14 cellular contexts compared by ENCODE assay signal in genomic region chr19:2064395-2064787, GRCh38. TPM values are rescaled to one million over a fixed set of nuclear protein-coding genes. Genes with fewer than 3 reads are reported as not detected.
DNase-seq lines count a peak whose midpoint lies in the region; ATAC-seq and TF ChIP-seq lines count a peak whose summit lies in the region.
"Had no signal": no experiment of that assay in that cellular context is flagged by ENCODE, and none has a peak within 500 bp of the region (broad histone marks: within the 10 kb centered on the region; RNA-seq: fewer than 3 reads in every experiment).

No MANE protein-coding gene starts in this region.

- TF ChIP-seq CTCF in OCI-LY1 (IDR thresholded peaks at IDR 0.05; ENCODE audit: low read length) (no peak), colonic mucosa (IDR thresholded peaks at IDR 0.05) (no peak), suprapubic skin (IDR thresholded peaks at IDR 0.05) (no peak)

- TF ChIP-seq POLR2A in suprapubic skin (IDR thresholded peaks at IDR 0.05) = no peak

- no peak overlapping the region for H2AFZ ChIP-seq in OCI-LY1 (ENCODE audit: low read length)

- no peaks in the 10 kb centered on the region for H3F3A ChIP-seq in OCI-LY1 (ENCODE audit: insufficient read depth, low read length)

- ATAC-seq in HG03354 (IDR thresholded peaks at IDR 0.05; ENCODE audit: poor library complexity, severe bottlenecking, unreplicated experiment) (no peak), HG03196 (IDR thresholded peaks at IDR 0.05; ENCODE audit: unreplicated experiment) (no peak)

- H4K20me1 ChIP-seq in OCI-LY1 (ENCODE audit: insufficient read depth, low read length) = no peaks in the 10 kb centered on the region

- H3K9me3 ChIP-seq in OCI-LY1 (ENCODE audit: low read length) (no peaks in the 10 kb centered on the region), colonic mucosa (no peaks in the 10 kb centered on the region), mucosa of stomach (ENCODE audit: control insufficient read depth, low read length) (no peaks in the 10 kb centered on the region), suprapubic skin (no peaks in the 10 kb centered on the region)

- DNase-seq in colonic mucosa = no peak
- peak; percentile 60 to 80 for DNase-seq in suprapubic skin (ENCODE audit: low spot score in 2 of 2)
- DNase-seq in DMS153 treated with DMSO at 0.1 percent for 48 hours (lab: John Stamatoyannopoulos, UW; ENCODE audit: unreplicated experiment) = no peak
- no peak for DNase-seq in NCI-H2227 treated with DMSO at 0.1 percent for 48 hours (lab: John Stamatoyannopoulos, UW)
- DNase-seq: activated CD8-positive, alpha-beta memory T cell treated with anti-CD3 and anti-CD28 coated beads for 24 hours; activated naive CD8-positive, alpha-beta T cell treated with anti-CD3 and anti-CD28 coated beads for 36 hours; COR-L47; Kasumi-1; OCI-M1; stimulated activated CD4-positive, alpha-beta T cell treated with anti-CD3 and anti-CD28 coated beads, Interleukin-12 subunit alpha, Interleukin-12 subunit beta, amount 100 ng/mL, for 4 hours had no signal

- TF ChIP-seq EP300 in suprapubic skin (IDR thresholded peaks at IDR 0.05) = no peak

- intact Hi-C loops in colonic mucosa (cut with DNase I) = no loop called here

- no peaks in the 10 kb centered on the region for H3K27me3 ChIP-seq in OCI-LY1 (ENCODE audit: insufficient read depth, low read length)
- no peaks in the 10 kb centered on the region for H3K27me3 ChIP-seq in colonic mucosa
- H3K27me3 ChIP-seq in mucosa of stomach (ENCODE audit: control insufficient read depth, insufficient read depth, low read length) = no peaks in the 10 kb centered on the region
- no peaks in the 10 kb centered on the region for H3K27me3 ChIP-seq in suprapubic skin

- no peak overlapping the region for H3K9ac ChIP-seq in OCI-LY1 (ENCODE audit: low read length)
- peak overlapping the region in 1 of 2 donors; percentile 7 for H3K9ac ChIP-seq in colonic mucosa (ENCODE audit: low read depth in 2 of 2, low read length in 2 of 2)
- H3K9ac ChIP-seq in mucosa of stomach (ENCODE audit: low read length) = peak overlapping the region; percentile 14

- H3K4me1 ChIP-seq in OCI-LY1 (ENCODE audit: insufficient read depth, low read length, severe bottlenecking) = peaks cover 39% of the 10 kb centered on the region
- H3K4me1 ChIP-seq in colonic mucosa = peaks cover 19% of the 10 kb centered on the region
- H3K4me1 ChIP-seq in mucosa of stomach (ENCODE audit: control insufficient read depth, insufficient read depth, low read length) = peaks cover 53% of the 10 kb centered on the region
- peaks cover 41% of the 10 kb centered on the region for H3K4me1 ChIP-seq in suprapubic skin

- no peak overlapping the region for H3K4me2 ChIP-seq in OCI-LY1 (ENCODE audit: low read length)

- 53% methylated on average over 13 of the region's 13 CpGs for WGBS in suprapubic skin

- H3K36me3 ChIP-seq in OCI-LY1 (ENCODE audit: insufficient read depth, low read length) (no peaks in the 10 kb centered on the region; the same call in 1 of the 2 replicates), colonic mucosa (no peaks in the 10 kb centered on the region), mucosa of stomach (ENCODE audit: control insufficient read depth, insufficient read depth, low read length) (no peaks in the 10 kb centered on the region), suprapubic skin (no peaks in the 10 kb centered on the region)

- no peaks in the 10 kb centered on the region for H3K79me2 ChIP-seq in OCI-LY1 (ENCODE audit: insufficient read depth, low read length)

- no peaks in the 10 kb centered on the region for H3K9me2 ChIP-seq in OCI-LY1 (ENCODE audit: low read depth, low read length)

- H3K4me3 ChIP-seq in OCI-LY1 (ENCODE audit: low read depth, low read length, poor library complexity, severe bottlenecking) (no peak overlapping the region), colonic mucosa (no peak overlapping the region), mucosa of stomach (ENCODE audit: low read length) (no peak overlapping the region), suprapubic skin (no peak overlapping the region)

- peak overlapping the region; percentile 51 for H3K27ac ChIP-seq in OCI-LY1 (ENCODE audit: low read depth, low read length, poor library complexity, severe bottlenecking)
- H3K27ac ChIP-seq in colonic mucosa = peak overlapping the region; percentile 67
- peak overlapping the region; percentile 79 for H3K27ac ChIP-seq in suprapubic skin

RNA-seq across cellular contexts. Expression of gene MKNK2, which starts 13.3 kb away (rescaled TPM):
- 100 to 1,000 TPM; 358 to 589 TPM for total RNA-seq in colonic mucosa
- 100 to 1,000 TPM; 209 to 249 (median 219) TPM for total RNA-seq in suprapubic skin

RNA-seq across cellular contexts. Expression of gene MOB3A, which starts 31.7 kb away (rescaled TPM):
- total RNA-seq in colonic mucosa (10 to 100 TPM; 40.0 to 40.5 TPM), suprapubic skin (10 to 100 TPM; 23.7 to 29.4 (median 28.1) TPM)

RNA-seq across cellular contexts. Expression of gene IZUMO4, which starts 32.3 kb away (rescaled TPM):
- 1 to 10 TPM; 2.1 to 4.5 TPM for total RNA-seq in colonic mucosa
- 1 to 10 TPM; 2.1 to 8.1 (median 6.4) TPM for total RNA-seq in suprapubic skin

RNA-seq across cellular contexts. Expression of gene BTBD2, which starts 48.9 kb away (rescaled TPM):
- total RNA-seq in colonic mucosa (10 to 100 TPM; 74.5 to 81.5 TPM), suprapubic skin (100 to 1,000 TPM in 1 of 4 donors, 10 to 100 TPM in 3; 83.0 to 101 (median 90.3) TPM)

Comparison
In these comparisons a context has a peak if more than half of its experiments do, and no peak if none do; other contexts are left out.
1. DNase-seq: peak in suprapubic skin (2 of 2); none in colonic mucosa (single experiment), DMS153 treated with DMSO at 0.1 percent for 48 hours (single experiment) and NCI-H2227 treated with DMSO at 0.1 percent for 48 hours (single experiment).
2. Peak in every context shown above with its lines, with median percentiles within 50 percentile points of each other: H3K27ac ChIP-seq.